In the genomic region with DNA sequence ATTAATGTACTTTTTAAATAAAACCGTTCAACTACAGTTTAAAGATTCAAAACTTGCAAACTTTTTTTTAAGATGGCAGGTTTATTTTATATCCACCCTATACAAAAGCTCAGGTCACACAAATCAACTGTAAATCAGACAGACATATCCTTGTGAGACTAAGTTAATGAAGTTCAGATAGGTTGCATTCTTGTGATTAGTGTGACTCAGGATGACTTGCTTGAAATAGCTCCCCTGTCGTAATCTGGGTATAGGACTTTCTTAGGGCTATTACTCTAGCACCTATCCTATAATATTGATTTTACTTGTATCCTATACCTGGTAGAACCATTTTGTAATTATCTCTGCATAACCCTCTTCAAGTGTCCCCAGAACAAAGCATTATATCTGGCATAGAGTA, we compare ENCODE assay signal across 24 cellular contexts. TPM values are rescaled to one million over a fixed set of nuclear protein-coding genes. Genes with fewer than 3 reads are reported as not detected.
DNase-seq lines count a peak whose midpoint lies in the region; ATAC-seq and TF ChIP-seq lines count a peak whose summit lies in the region.
"Had no signal": no experiment of that assay in that cellular context is flagged by ENCODE, and none has a peak within 500 bp of the region (broad histone marks: within the 10 kb centered on the region; RNA-seq: fewer than 3 reads in every experiment).

No MANE protein-coding gene starts in this region.

- no peaks in the 10 kb centered on the region for H3F3A ChIP-seq in PC-3 (ENCODE audit: low read length, unreplicated experiment)

- H3K9me3 ChIP-seq in breast epithelium (no peaks in the 10 kb centered on the region), PC-3 (ENCODE audit: low read length) (no peaks in the 10 kb centered on the region)
- H3K9me3 ChIP-seq: left ventricle myocardium inferior, vagina had no signal

- H2AFZ ChIP-seq in PC-3 (ENCODE audit: low read length), result no peak overlapping the region

- BruUV-seq in MCF 10A (replicated peaks; lab: Mats Ljungman, UMichigan) (no TSS peak), PC-3 (replicated peaks; lab: Mats Ljungman, UMichigan) (no TSS peak)

- peak; percentile 30 for DNase-seq in MCF 10A (ENCODE audit: unreplicated experiment)
- no peak for DNase-seq in breast epithelium (ENCODE audit: low spot score in 2 of 2)
- peak; percentile 6 for DNase-seq in PC-3
- DNase-seq in epithelial cell of esophagus (ENCODE audit: low read depth), result peak; percentile 61
- peak; percentile 67 for DNase-seq in renal cortical epithelial cell (ENCODE audit: low read depth)
- no peak for DNase-seq in dorsolateral prefrontal cortex
- DNase-seq in KBM-7, result no peak
- DNase-seq: activated CD4-positive, alpha-beta T cell treated with anti-CD3 and anti-CD28 coated beads, Interleukin-2, amount 10 ng/mL, durations not matched to agents 24 days and 14 days; activated naive CD8-positive, alpha-beta T cell treated with anti-CD3 and anti-CD28 coated beads, Interleukin-2, amount 50 U/mL, for 24 hours; C1 segment of cervical spinal cord; DMS 273 treated with DMSO at 0.1 percent for 48 hours; H7; left ventricle myocardium inferior; NCI-H2081 treated with DMSO at 0.1 percent for 48 hours; NCI-H526; nephron progenitor cell; SIG-M5; T-cell had no signal

- no peaks in the 10 kb centered on the region for H3K79me2 ChIP-seq in PC-3 (ENCODE audit: low read length)

- ATAC-seq in PC-3 (no peak), HG02884 (IDR thresholded peaks at IDR 0.05; ENCODE audit: unreplicated experiment) (no peak)
- ATAC-seq: activated naive CD8-positive, alpha-beta T cell treated with anti-CD3 and anti-CD28 coated beads, Interleukin-2, amount 50 U/mL, for 24 hours; activated T-helper 17 cell treated with anti-CD3 and anti-CD28 coated beads, Interleukin-2, amount 50 U/mL, for 72 hours; esophagus mucosa; T-cell had no signal

- H3K36me3 ChIP-seq in breast epithelium (no peaks in the 10 kb centered on the region), PC-3 (ENCODE audit: low read depth, low read length) (no peaks in the 10 kb centered on the region)
- H3K36me3 ChIP-seq: cardiac muscle cell, left ventricle myocardium inferior, vagina had no signal

- POLR2A ChIA-PET in MCF 10A (lab: Yijun Ruan, JAX), result interaction anchor here (1.3 kb wide), 1 partner anchor 20 kb away, joined by 4 read pairs; no protein-coding TSS in a partner anchor
- POLR2A ChIA-PET in PC-3 (lab: Charles Lee; ENCODE audit: unreplicated experiment), result no interaction called here

- H3K4me1 Mint-ChIP-seq in MCF 10A (ENCODE audit: insufficient read depth, unreplicated experiment), result peaks cover 3% of the 10 kb centered on the region
- H3K4me1 Mint-ChIP-seq: activated CD4-positive, alpha-beta T cell treated with anti-CD3 and anti-CD28 coated beads, Interleukin-2, amount 10 ng/mL, durations not matched to agents 24 days and 14 days; activated naive CD8-positive, alpha-beta T cell treated with anti-CD3 and anti-CD28 coated beads, Interleukin-2, amount 50 U/mL, for 24 hours; activated T-helper 17 cell treated with anti-CD3 and anti-CD28 coated beads, Interleukin-2, amount 50 U/mL, for 72 hours; nephron progenitor cell; T-cell had no signal

- H3K9ac ChIP-seq in PC-3 (ENCODE audit: low read length), result no peak overlapping the region

- H3K4me1 ChIP-seq in breast epithelium, result no peaks in the 10 kb centered on the region
- H3K4me1 ChIP-seq in PC-3 (ENCODE audit: insufficient read depth, low read length), result no peaks in the 10 kb centered on the region
- H3K4me1 ChIP-seq: left ventricle myocardium inferior, vagina had no signal

- H4K20me1 ChIP-seq in PC-3 (ENCODE audit: low read length), result no peaks in the 10 kb centered on the region

- H3K36me3 Mint-ChIP-seq in MCF 10A (ENCODE audit: insufficient read depth, unreplicated experiment), result no peaks in the 10 kb centered on the region
- H3K36me3 Mint-ChIP-seq: T-cell had no signal

- H3K4me2 ChIP-seq in PC-3 (ENCODE audit: low read length), result no peak overlapping the region

- TF ChIP-seq CTCF in MCF 10A (IDR thresholded peaks at IDR 0.05; ENCODE audit: unreplicated experiment) (no peak), breast epithelium (IDR thresholded peaks at IDR 0.05) (no peak), PC-3 (conservative IDR thresholded peaks at IDR 0.05; ENCODE audit: low read depth, low read length) (no peak), epithelial cell of esophagus (IDR thresholded peaks at IDR 0.05; ENCODE audit: insufficient read depth, low read depth, low read length, missing control alignments) (no peak), dorsolateral prefrontal cortex (IDR thresholded peaks at IDR 0.05 in 54 of 56, conservative IDR thresholded peaks at IDR 0.05 in 2 of 56; ENCODE audit: low read depth in 1 of 56, partially characterized antibody in 56 of 56) (no peak)

- H3K27me3 Mint-ChIP-seq in MCF 10A (ENCODE audit: insufficient read depth, unreplicated experiment), result no peaks in the 10 kb centered on the region
- H3K27me3 Mint-ChIP-seq: activated CD4-positive, alpha-beta T cell treated with anti-CD3 and anti-CD28 coated beads, Interleukin-2, amount 10 ng/mL, durations not matched to agents 24 days and 14 days; activated naive CD8-positive, alpha-beta T cell treated with anti-CD3 and anti-CD28 coated beads, Interleukin-2, amount 50 U/mL, for 24 hours; activated T-helper 17 cell treated with anti-CD3 and anti-CD28 coated beads, Interleukin-2, amount 50 U/mL, for 72 hours; T-cell had no signal

- no peak overlapping the region for H3K27ac ChIP-seq in breast epithelium
- no peak overlapping the region for H3K27ac ChIP-seq in PC-3 (ENCODE audit: low read length)
- no peak overlapping the region for H3K27ac ChIP-seq in dorsolateral prefrontal cortex
- H3K27ac ChIP-seq: cardiac muscle cell, left ventricle myocardium inferior, vagina had no signal

- TF ChIP-seq POLR2A in breast epithelium (IDR thresholded peaks at IDR 0.05), result no peak

- no peak overlapping the region for H3K4me3 Mint-ChIP-seq in MCF 10A (ENCODE audit: unreplicated experiment)
- H3K4me3 Mint-ChIP-seq: activated CD4-positive, alpha-beta T cell treated with anti-CD3 and anti-CD28 coated beads, Interleukin-2, amount 10 ng/mL, durations not matched to agents 24 days and 14 days; activated naive CD8-positive, alpha-beta T cell treated with anti-CD3 and anti-CD28 coated beads, Interleukin-2, amount 50 U/mL, for 24 hours; activated T-helper 17 cell treated with anti-CD3 and anti-CD28 coated beads, Interleukin-2, amount 50 U/mL, for 72 hours; nephron progenitor cell; T-cell had no signal

- intact Hi-C loops in MCF 10A (cut with micrococcal nuclease), result no loop called here
- intact Hi-C loops in breast epithelium (cut with DNase I; ENCODE audit: low total_unique reads), result no loop called here
- intact Hi-C loops in PC-3 (cut with micrococcal nuclease), result no loop called here
- intact Hi-C loops in dorsolateral prefrontal cortex (cut with DNase I), result no loop called here

- CTCF ChIA-PET in MCF 10A (lab: Yijun Ruan, JAX) (interaction anchor here (0.6 kb wide), 1 partner anchor 70 kb away, joined by 3 read pairs; no protein-coding TSS in a partner anchor), PC-3 (lab: Charles Lee) (no interaction called here)

- H3K9me2 ChIP-seq in PC-3 (replicated peaks; ENCODE audit: low read length), result no peaks in the 10 kb centered on the region

- in situ Hi-C loops in KBM-7 (cut with MboI; ENCODE audit: low pct_unique_long_range_greater_than_20kb, low sequenced_read_pairs), result no loop called here

- H3K4me3 ChIP-seq in breast epithelium, result no peak overlapping the region
- H3K4me3 ChIP-seq in PC-3 (ENCODE audit: low read length), result no peak overlapping the region
- no peak overlapping the region for H3K4me3 ChIP-seq in epithelial cell of esophagus (ENCODE audit: low read length)
- no peak overlapping the region for H3K4me3 ChIP-seq in dorsolateral prefrontal cortex
- H3K4me3 ChIP-seq: cardiac muscle cell, left ventricle myocardium inferior, vagina had no signal

- H3K27me3 ChIP-seq in breast epithelium (no peaks in the 10 kb centered on the region), PC-3 (ENCODE audit: low read length) (no peaks in the 10 kb centered on the region), dorsolateral prefrontal cortex (no peaks in the 10 kb centered on the region)
- H3K27me3 ChIP-seq: cardiac muscle cell, vagina had no signal

- H3K9me3 Mint-ChIP-seq in MCF 10A (ENCODE audit: unreplicated experiment), result peaks cover 2% of the 10 kb centered on the region
- H3K9me3 Mint-ChIP-seq: activated CD4-positive, alpha-beta T cell treated with anti-CD3 and anti-CD28 coated beads, Interleukin-2, amount 10 ng/mL, durations not matched to agents 24 days and 14 days; activated naive CD8-positive, alpha-beta T cell treated with anti-CD3 and anti-CD28 coated beads, Interleukin-2, amount 50 U/mL, for 24 hours; nephron progenitor cell had no signal

- no peak overlapping the region for H3K27ac Mint-ChIP-seq in MCF 10A (ENCODE audit: low read depth, unreplicated experiment)
- H3K27ac Mint-ChIP-seq: activated CD4-positive, alpha-beta T cell treated with anti-CD3 and anti-CD28 coated beads, Interleukin-2, amount 10 ng/mL, durations not matched to agents 24 days and 14 days; activated naive CD8-positive, alpha-beta T cell treated with anti-CD3 and anti-CD28 coated beads, Interleukin-2, amount 50 U/mL, for 24 hours; activated T-helper 17 cell treated with anti-CD3 and anti-CD28 coated beads, Interleukin-2, amount 50 U/mL, for 72 hours; nephron progenitor cell; T-cell had no signal

RNA-seq across cellular contexts. Expression of gene PRKD1, which starts 9.5 kb away (rescaled TPM):
- 7.9 and 8.8 TPM in 2 replicates for total RNA-seq in MCF 10A (2022)
- total RNA-seq in breast epithelium, result 10 to 100 TPM; 14.1 to 26.1 (median 22.7) TPM
- 1.2 and 3.0 TPM in 2 replicates for total RNA-seq in PC-3 (2014; rRNA removed)
- 7.5 and 39.1 TPM in 2 replicates for total RNA-seq in renal cortical epithelial cell
- total RNA-seq in dorsolateral prefrontal cortex, result 10 to 100 TPM; 11.2 to 35.0 (median 22.1) TPM
- total RNA-seq: activated CD4-positive, alpha-beta T cell treated with anti-CD3 and anti-CD28 coated beads, Interleukin-2, amount 10 ng/mL, durations not matched to agents 24 days and 14 days; activated T-helper 17 cell treated with anti-CD3 and anti-CD28 coated beads, Interleukin-2, amount 50 U/mL, for 72 hours; mononuclear cell had no signal

Comparison
In these comparisons a context has a peak if more than half of its experiments do, and no peak if none do; other contexts are left out.
1. DNase-seq: peak in MCF 10A (single experiment), PC-3 (single experiment), epithelial cell of esophagus (single experiment) and renal cortical epithelial cell (single experiment); none in breast epithelium (0 of 2), dorsolateral prefrontal cortex (0 of 10) and KBM-7 (single experiment).